15 cellular contexts compared by ENCODE assay signal in the genomic region with DNA sequence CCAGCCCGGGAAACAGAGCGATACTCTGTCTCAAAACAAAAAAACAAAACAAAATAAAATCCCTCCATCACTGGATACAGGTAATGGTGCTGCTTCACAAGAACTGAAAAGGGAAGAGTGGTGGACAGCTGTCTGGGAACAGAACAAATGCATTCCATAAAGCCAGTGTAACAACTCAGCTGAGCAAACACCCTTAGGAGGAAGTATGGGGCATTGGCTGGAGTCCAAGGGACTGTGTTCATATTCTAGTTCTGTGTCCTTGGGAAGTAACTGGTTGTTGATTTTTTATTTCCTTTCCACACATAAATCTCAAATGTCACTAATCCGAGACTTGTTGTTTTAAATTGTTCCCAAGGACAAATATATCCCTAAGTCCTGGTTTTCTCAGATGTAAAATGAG. TPM values are rescaled to one million over a fixed set of nuclear protein-coding genes. Genes with fewer than 3 reads are reported as not detected.
DNase-seq lines count a peak whose midpoint lies in the region; ATAC-seq and TF ChIP-seq lines count a peak whose summit lies in the region.
"Had no signal": no experiment of that assay in that cellular context is flagged by ENCODE, and none has a peak within 500 bp of the region (broad histone marks: within the 10 kb centered on the region; RNA-seq: fewer than 3 reads in every experiment).

No MANE protein-coding gene starts in this region.

- H3K27ac ChIP-seq in PC-3 (ENCODE audit: low read length) (no peak overlapping the region), left lung (no peak overlapping the region), WERI-Rb-1 (no peak overlapping the region), coronary artery (no peak overlapping the region), aorta (ENCODE audit: low read depth in 1 of 2, low read length in 2 of 2) (no peak overlapping the region)
- H3K27ac ChIP-seq: adrenal gland, HL-60, right lobe of liver had no signal

- POLR2A ChIA-PET in PC-3 (lab: Charles Lee; ENCODE audit: unreplicated experiment) = interaction anchor here (0.6 kb wide), 1 partner anchor 133 kb away, joined by 4 read pairs; no protein-coding TSS in a partner anchor

- no peaks in the 10 kb centered on the region for H3K79me2 ChIP-seq in PC-3 (ENCODE audit: low read length)

- no peaks in the 10 kb centered on the region for H3K27me3 ChIP-seq in PC-3 (ENCODE audit: low read length)
- H3K27me3 ChIP-seq in left lung = no peaks in the 10 kb centered on the region
- no peaks in the 10 kb centered on the region for H3K27me3 ChIP-seq in WERI-Rb-1 (ENCODE audit: insufficient read depth, low read depth, severe bottlenecking)
- no peaks in the 10 kb centered on the region for H3K27me3 ChIP-seq in aorta (ENCODE audit: control insufficient read depth in 1 of 2, insufficient read depth in 2 of 2, low read length in 1 of 2)
- H3K27me3 ChIP-seq: adrenal gland, right lobe of liver had no signal

- H3K9ac ChIP-seq in PC-3 (ENCODE audit: low read length) = no peak overlapping the region

- CTCF ChIA-PET in PC-3 (lab: Charles Lee) = no interaction called here

- no peak overlapping the region for H3K4me3 ChIP-seq in PC-3 (ENCODE audit: low read length)
- no peak overlapping the region for H3K4me3 ChIP-seq in left lung
- H3K4me3 ChIP-seq in WERI-Rb-1 (ENCODE audit: low read depth, low read length) = no peak overlapping the region
- H3K4me3 ChIP-seq in coronary artery = no peak overlapping the region
- H3K4me3 ChIP-seq in aorta (ENCODE audit: low read length in 2 of 2) = no peak overlapping the region
- H3K4me3 ChIP-seq: adrenal gland, right lobe of liver had no signal

- DNase-seq in DMS53 treated with DMSO at 0.1 percent for 48 hours (lab: John Stamatoyannopoulos, UW; ENCODE audit: unreplicated experiment) (peak; percentile 95), NCI-H187 (lab: John Stamatoyannopoulos, UW) (peak; percentile 38 to 39), PC-3 (peak; percentile 71), left lung (no peak), WERI-Rb-1 (no peak), ecto neural progenitor cell (ENCODE audit: low spot score) (no peak), coronary artery (ENCODE audit: low spot score) (no peak), aorta (no peak)
- DNase-seq: activated CD8-positive, alpha-beta T cell treated with anti-CD3 and anti-CD28 coated beads, Interleukin-2, amount 10 ng/mL, durations not matched to agents 7 days and 5 days; KG1; NCI-H2107; right lobe of liver had no signal

- no TSS peak for BruUV-seq in PC-3 (replicated peaks; lab: Mats Ljungman, UMichigan)

- peak; percentile 74 for ATAC-seq in PC-3
- ATAC-seq in left lung = peak; percentile 61
- no peak for ATAC-seq in aorta (ENCODE audit: low FRiP score)
- ATAC-seq: activated CD8-positive, alpha-beta T cell treated with anti-CD3 and anti-CD28 coated beads, Interleukin-2, amount 10 ng/mL, durations not matched to agents 7 days and 5 days; right lobe of liver had no signal

- H3K36me3 ChIP-seq in PC-3 (ENCODE audit: low read depth, low read length) = no peaks in the 10 kb centered on the region
- no peaks in the 10 kb centered on the region for H3K36me3 ChIP-seq in left lung
- H3K36me3 ChIP-seq in WERI-Rb-1 = no peaks in the 10 kb centered on the region
- H3K36me3 ChIP-seq in aorta (ENCODE audit: control insufficient read depth in 1 of 2, insufficient read depth in 2 of 2, low read length in 1 of 2) = no peaks in the 10 kb centered on the region
- H3K36me3 ChIP-seq: adrenal gland, right lobe of liver had no signal

- TF ChIP-seq CTCF in PC-3 (conservative IDR thresholded peaks at IDR 0.05; ENCODE audit: low read depth, low read length) (no peak), left lung (IDR thresholded peaks at IDR 0.05) (no peak), WERI-Rb-1 (IDR thresholded peaks at IDR 0.05; ENCODE audit: low read depth, low read length) (no peak), coronary artery (IDR thresholded peaks at IDR 0.05) (no peak)

- WGBS in aorta, 2 donors = 24 to 37% methylated on average over 3 of the region's 3 CpGs

- H2AFZ ChIP-seq in PC-3 (ENCODE audit: low read length) = no peak overlapping the region

- H3K4me2 ChIP-seq in PC-3 (ENCODE audit: low read length) = no peak overlapping the region

- H3F3A ChIP-seq in PC-3 (ENCODE audit: low read length, unreplicated experiment) = no peaks in the 10 kb centered on the region

- H3K9me3 ChIP-seq in PC-3 (ENCODE audit: low read length) (no peaks in the 10 kb centered on the region), left lung (no peaks in the 10 kb centered on the region), WERI-Rb-1 (ENCODE audit: severe bottlenecking) (no peaks in the 10 kb centered on the region), aorta (ENCODE audit: control insufficient read depth, low read length) (no peaks in the 10 kb centered on the region)
- H3K9me3 ChIP-seq: adrenal gland, right lobe of liver had no signal

- no peaks in the 10 kb centered on the region for H3K9me2 ChIP-seq in PC-3 (replicated peaks; ENCODE audit: low read length)

- intact Hi-C loops in PC-3 (cut with micrococcal nuclease) (no loop called here), left lung (cut with DNase I) (no loop called here), aorta (cut with DNase I) (no loop called here)

- H3K4me1 ChIP-seq in PC-3 (ENCODE audit: insufficient read depth, low read length) = no peaks in the 10 kb centered on the region
- H3K4me1 ChIP-seq in left lung = no peaks in the 10 kb centered on the region
- no peaks in the 10 kb centered on the region for H3K4me1 ChIP-seq in aorta (ENCODE audit: control insufficient read depth in 1 of 2, insufficient read depth in 2 of 2, low read length in 2 of 2)
- H3K4me1 ChIP-seq: adrenal gland, right lobe of liver had no signal

- no peaks in the 10 kb centered on the region for H4K20me1 ChIP-seq in PC-3 (ENCODE audit: low read length)

RNA-seq across cellular contexts. Expression of a gene that starts 38.3 kb away (rescaled TPM):
- total RNA-seq in PC-3 (2014; rRNA removed) (not detected in 2 replicates), left lung (not detected), aorta (under 1 TPM in 1 of 2 donors, not detected in 1; 0.52 TPM)
- not detected for polyA plus RNA-seq in aorta
- total RNA-seq: activated CD8-positive, alpha-beta T cell treated with anti-CD3 and anti-CD28 coated beads, Interleukin-2, amount 10 ng/mL, durations not matched to agents 7 days and 5 days; adrenal gland had no signal
- polyA plus RNA-seq: adrenal gland, esophagus had no signal

Comparison
In these comparisons a context has a peak if more than half of its experiments do, and no peak if none do; other contexts are left out.
1. DNase-seq: peak in DMS53 treated with DMSO at 0.1 percent for 48 hours (single experiment), NCI-H187 (2 of 2) and PC-3 (single experiment); none in left lung (0 of 2), WERI-Rb-1 (single experiment), ecto neural progenitor cell (single experiment), coronary artery (single experiment) and aorta (0 of 2).